In genomic region chr9:4983541-4984165, GRCh38 we compare ENCODE assay signal across 7 cellular contexts. TPM values are rescaled to one million over a fixed set of nuclear protein-coding genes. Genes with fewer than 3 reads are reported as not detected.
DNase-seq lines count a peak whose midpoint lies in the region; ATAC-seq and TF ChIP-seq lines count a peak whose summit lies in the region.

No MANE protein-coding gene starts in this region.

- no peaks in the 10 kb centered on the region for H3K27me3 ChIP-seq in GM23248 (replicated peaks; ENCODE audit: insufficient read depth)
- H3K27me3 ChIP-seq in RWPE2 (ENCODE audit: insufficient read depth, poor library complexity, severe bottlenecking) = no peaks in the 10 kb centered on the region
- no peaks in the 10 kb centered on the region for H3K27me3 ChIP-seq in esophagus muscularis mucosa
- H3K27me3 ChIP-seq in gastrocnemius medialis = no peaks in the 10 kb centered on the region

- no peak for DNase-seq in GM23248
- DNase-seq in RWPE2 (ENCODE audit: low spot score) = no peak
- no peak for DNase-seq in esophagus muscularis mucosa (ENCODE audit: extremely low spot score)
- DNase-seq in gastrocnemius medialis = no peak
- DNase-seq in hepatic stellate cell (ENCODE audit: low spot score) = no peak

- TF ChIP-seq EP300 in esophagus muscularis mucosa (IDR thresholded peaks at IDR 0.05) = no peak

- H3K79me2 ChIP-seq in GM23248 (ENCODE audit: insufficient read depth) = peaks cover 29% of the 10 kb centered on the region

- peaks cover 34% of the 10 kb centered on the region for H3F3A ChIP-seq in GM23248 (ENCODE audit: insufficient read depth)

- in situ Hi-C loops in GM23248 (cut with MboI) = no loop called here
- in situ Hi-C loops in gastrocnemius medialis (cut with MboI; ENCODE audit: low sequenced_read_pairs in 4 of 4) = loop anchor here in 2 of 4 donors (10.0 to 25.0 kb wide), 2 partner anchors 219 to 629 kb away; no protein-coding TSS in a partner anchor

- intact Hi-C loops in esophagus muscularis mucosa (cut with DNase I) (loop anchor here (10.0 kb wide), 3 partner anchors 91 to 319 kb away; partner anchors contain the start of genes PLPP6, RCL1 and SPATA6L), gastrocnemius medialis (cut with DNase I; ENCODE audit: low total_unique reads) (loop anchor here (2.0 to 10.0 kb wide), 4 partner anchors 135 to 621 kb away; partner anchors contain the start of genes PLGRKT, PLPP6 and SPATA6L)

- H3K4me3 ChIP-seq in GM23248 = peak overlapping the region; percentile 81
- H3K4me3 ChIP-seq in RWPE2 (ENCODE audit: severe bottlenecking) = no peak overlapping the region
- peak overlapping the region; percentile 80 to 90 (median 86) for H3K4me3 ChIP-seq in esophagus muscularis mucosa
- peak overlapping the region; percentile 73 to 86 (median 79) for H3K4me3 ChIP-seq in gastrocnemius medialis

- TF ChIP-seq CTCF in RWPE2 (IDR thresholded peaks at IDR 0.05; ENCODE audit: poor library complexity, severe bottlenecking) = no peak
- TF ChIP-seq CTCF in esophagus muscularis mucosa (IDR thresholded peaks at IDR 0.05) = no peak
- no peak for TF ChIP-seq CTCF in gastrocnemius medialis (IDR thresholded peaks at IDR 0.05 in 4 of 5, conservative IDR thresholded peaks at IDR 0.05 in 1 of 5)

- H3K9ac ChIP-seq in GM23248 = peak overlapping the region; percentile 92

- peaks cover 23% of the 10 kb centered on the region for H3K4me1 ChIP-seq in GM23248 (ENCODE audit: insufficient read depth)
- H3K4me1 ChIP-seq in RWPE2 (ENCODE audit: insufficient read depth, poor library complexity, severe bottlenecking) = peaks cover 13% of the 10 kb centered on the region
- H3K4me1 ChIP-seq in esophagus muscularis mucosa = peaks cover 22 to 37% (median 36%) of the 10 kb centered on the region in 4 donors
- H3K4me1 ChIP-seq in gastrocnemius medialis = peaks cover 30 to 46% of the 10 kb centered on the region in 2 donors

- peak overlapping the region; percentile 95 for H2AFZ ChIP-seq in GM23248

- H3K27ac ChIP-seq in GM23248 (peak overlapping the region; percentile 94), RWPE2 (ENCODE audit: poor library complexity, severe bottlenecking) (peak overlapping the region; percentile 73), esophagus muscularis mucosa (replicated peaks in 1 of 4) (peak overlapping the region; percentile 96 to 99 (median 98)), gastrocnemius medialis (peak overlapping the region; percentile 93 to 98 (median 95))

- TF ChIP-seq POLR2A in esophagus muscularis mucosa (IDR thresholded peaks at IDR 0.05; ENCODE audit: low read depth) (no peak), gastrocnemius medialis (IDR thresholded peaks at IDR 0.05) (no peak)

- H3K36me3 ChIP-seq in GM23248 (ENCODE audit: low read depth) (no peaks in the 10 kb centered on the region), RWPE2 (ENCODE audit: low read depth) (no peaks in the 10 kb centered on the region), esophagus muscularis mucosa (no peaks in the 10 kb centered on the region), gastrocnemius medialis (no peaks in the 10 kb centered on the region)

- H3K9me2 ChIP-seq in GM23248 (ENCODE audit: insufficient read depth) = no peaks in the 10 kb centered on the region

- 68 to 71% methylated on average over 5 of the region's 5 CpGs for WGBS in GM23248 (ENCODE audit: low coverage in 1 of 2, low lambda C conversion rate in 2 of 2, missing lambda C conversion rate in 2 of 2), 2 experiments
- WGBS in esophagus muscularis mucosa = 49% methylated on average over 5 of the region's 5 CpGs

- no peaks in the 10 kb centered on the region for H4K20me1 ChIP-seq in GM23248 (ENCODE audit: insufficient read depth)

- peak overlapping the region; percentile 93 for H3K4me2 ChIP-seq in GM23248 (ENCODE audit: unreplicated experiment)

- ATAC-seq in RWPE2 (ENCODE audit: low read depth) (no peak), gastrocnemius medialis (no peak), HG02759 (IDR thresholded peaks at IDR 0.05; ENCODE audit: unreplicated experiment) (no peak), HG02798 (IDR thresholded peaks at IDR 0.05; ENCODE audit: poor library complexity, unreplicated experiment) (no peak)

- no peaks in the 10 kb centered on the region for H3K9me3 ChIP-seq in GM23248 (ENCODE audit: low read depth)
- no peaks in the 10 kb centered on the region for H3K9me3 ChIP-seq in RWPE2 (ENCODE audit: severe bottlenecking)
- no peaks in the 10 kb centered on the region for H3K9me3 ChIP-seq in esophagus muscularis mucosa
- H3K9me3 ChIP-seq in gastrocnemius medialis = no peaks in the 10 kb centered on the region

RNA-seq across cellular contexts. Expression of gene JAK2, which starts 1.4 kb away (rescaled TPM):
- 6.5 and 6.7 TPM in 2 replicates for total RNA-seq in GM23248 (2014; rRNA removed; shearing (Covaris generic))
- 4.1 and 5.0 TPM in 2 replicates for polyA plus RNA-seq in GM23248 (2016; fragmentation: Nextera tagmentation; extraction: Ambion mirVana)
- total RNA-seq in esophagus muscularis mucosa (10 to 100 TPM; 27.0 to 47.8 (median 35.1) TPM), gastrocnemius medialis (10 to 100 TPM in 2 of 4 donors, 1 to 10 TPM in 2; 4.6 to 16.5 (median 9.0) TPM)
